8 cellular contexts compared by ENCODE assay signal in the genomic region with DNA sequence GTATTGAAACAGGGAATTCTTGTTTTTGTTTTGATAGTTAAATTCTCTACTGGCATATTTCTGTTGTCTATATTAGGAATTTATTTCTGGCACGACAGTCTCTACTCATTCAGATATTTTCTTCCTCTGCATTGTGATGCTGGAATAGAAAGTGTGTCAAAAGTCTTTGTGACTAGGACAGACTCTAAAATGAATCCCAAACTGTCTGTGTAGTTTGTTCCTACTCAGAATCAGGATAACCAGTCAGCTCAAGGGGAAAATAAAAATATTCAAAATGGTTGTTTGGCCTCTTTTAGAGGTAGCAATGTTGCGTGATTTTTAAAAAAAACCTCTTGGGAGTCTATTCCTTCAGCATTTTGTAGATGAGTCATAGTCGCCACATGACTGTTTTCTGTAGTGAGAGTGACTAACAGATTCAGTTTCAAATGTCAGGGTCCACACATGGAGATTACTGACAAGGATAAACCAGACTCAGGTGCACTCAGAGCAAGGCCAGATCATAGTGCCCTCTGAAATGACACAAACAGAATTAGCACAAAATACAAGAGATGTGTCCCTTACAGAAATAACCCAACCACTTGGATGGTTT. TPM values are rescaled to one million over a fixed set of nuclear protein-coding genes. Genes with fewer than 3 reads are reported as not detected.
DNase-seq lines count a peak whose midpoint lies in the region; ATAC-seq and TF ChIP-seq lines count a peak whose summit lies in the region.

No MANE protein-coding gene starts in this region.

- no peak overlapping the region for H3K4me3 Mint-ChIP-seq in stimulated activated naive CD8-positive, alpha-beta T cell treated with anti-CD3 and anti-CD28 coated beads, Interleukin-15, amount 100 ng/mL, for 72 hours
- H3K4me3 Mint-ChIP-seq in GM23338 (no peak overlapping the region), WTC11 (no peak overlapping the region)

- no peaks in the 10 kb centered on the region for H3K36me3 ChIP-seq in adipocyte (ENCODE audit: control insufficient read depth, insufficient read depth, low read length, severe bottlenecking)
- no peaks in the 10 kb centered on the region for H3K36me3 ChIP-seq in GM23338 (ENCODE audit: insufficient read depth)

- peak overlapping the region; percentile 69 for H3K9ac ChIP-seq in adipocyte (ENCODE audit: low read length)

- H3K4me3 ChIP-seq in AG10803 (ENCODE audit: low read length) (no peak overlapping the region), adipocyte (ENCODE audit: low read length) (peak overlapping the region; percentile 38), GM23338 (no peak overlapping the region)

- no peaks in the 10 kb centered on the region for H3K79me2 ChIP-seq in GM23338 (replicated peaks; ENCODE audit: insufficient read depth)

- CTCF ChIA-PET in WTC11 (lab: Charles Lee): no interaction called here

- ATAC-seq in HG03135 (IDR thresholded peaks at IDR 0.05; ENCODE audit: unreplicated experiment) (peak; percentile 99), GM23338 (no peak), WTC11 (no peak)
- peak; percentile 100 for ATAC-seq in stimulated activated naive CD8-positive, alpha-beta T cell treated with anti-CD3 and anti-CD28 coated beads, Interleukin-15, amount 100 ng/mL, for 72 hours

- H3K9me2 ChIP-seq in GM23338 (ENCODE audit: insufficient read depth): no peaks in the 10 kb centered on the region

- TF ChIP-seq CTCF in AG10803 (conservative IDR thresholded peaks at IDR 0.05; ENCODE audit: low read length) (no peak), GM23338 (conservative IDR thresholded peaks at IDR 0.05; ENCODE audit: low read depth in 2 of 2) (no peak), WTC11 (IDR thresholded peaks at IDR 0.05) (no peak)

- no peak overlapping the region for H3K27ac ChIP-seq in GM23338 (ENCODE audit: low read depth)

- H3K36me3 Mint-ChIP-seq in GM23338 (ENCODE audit: low read depth) (no peaks in the 10 kb centered on the region), WTC11 (no peaks in the 10 kb centered on the region)

- H3F3A ChIP-seq in GM23338 (replicated peaks; ENCODE audit: low read depth): no peaks in the 10 kb centered on the region

- no peak overlapping the region for H2AFZ ChIP-seq in GM23338

- H3K27me3 Mint-ChIP-seq in stimulated activated naive CD8-positive, alpha-beta T cell treated with anti-CD3 and anti-CD28 coated beads, Interleukin-15, amount 100 ng/mL, for 72 hours: peaks cover 51% of the 10 kb centered on the region
- H3K27me3 Mint-ChIP-seq in GM23338 (ENCODE audit: insufficient read depth, low read depth, poor library complexity) (no peaks in the 10 kb centered on the region), WTC11 (ENCODE audit: low read depth) (no peaks in the 10 kb centered on the region)

- H3K27ac Mint-ChIP-seq in stimulated activated naive CD8-positive, alpha-beta T cell treated with anti-CD3 and anti-CD28 coated beads, Interleukin-15, amount 100 ng/mL, for 72 hours: peak overlapping the region in 1 of 2 donors; percentile 52
- H3K27ac Mint-ChIP-seq in GM23338 (no peak overlapping the region), WTC11 (no peak overlapping the region)

- no peak overlapping the region for H3K4me2 ChIP-seq in GM23338

- H3K9me3 Mint-ChIP-seq in stimulated activated naive CD8-positive, alpha-beta T cell treated with anti-CD3 and anti-CD28 coated beads, Interleukin-15, amount 100 ng/mL, for 72 hours: no peaks in the 10 kb centered on the region
- H3K9me3 Mint-ChIP-seq in GM23338: no peaks in the 10 kb centered on the region; the same call in 2 of the 3 replicates
- no peaks in the 10 kb centered on the region for H3K9me3 Mint-ChIP-seq in WTC11

- H4K20me1 ChIP-seq in GM23338 (replicated peaks; ENCODE audit: insufficient read depth): no peaks in the 10 kb centered on the region

- POLR2A ChIA-PET in WTC11 (lab: Charles Lee): no interaction called here

- H3K4me1 ChIP-seq in adipocyte (ENCODE audit: control insufficient read depth, insufficient read depth, low read length): peaks cover 36% of the 10 kb centered on the region
- H3K4me1 ChIP-seq in GM23338 (ENCODE audit: insufficient read depth): no peaks in the 10 kb centered on the region

- H3K4me1 Mint-ChIP-seq in stimulated activated naive CD8-positive, alpha-beta T cell treated with anti-CD3 and anti-CD28 coated beads, Interleukin-15, amount 100 ng/mL, for 72 hours: peaks cover 16% of the 10 kb centered on the region
- H3K4me1 Mint-ChIP-seq in GM23338: no peaks in the 10 kb centered on the region
- no peaks in the 10 kb centered on the region for H3K4me1 Mint-ChIP-seq in WTC11

- DNase-seq in AG10803 (ENCODE audit: low read depth) (peak; percentile 74), GM19240 (ENCODE audit: insufficient read length, low spot score) (peak; percentile 31), adipocyte (ENCODE audit: low read depth) (peak; percentile 84), middle frontal gyrus (ENCODE audit: extremely low spot score, low spot score) (no peak), GM23338 (ENCODE audit: low spot score) (no peak), WTC11 (ENCODE audit: low spot score) (no peak)
- DNase-seq in stimulated activated naive CD8-positive, alpha-beta T cell treated with anti-CD3 and anti-CD28 coated beads, Interleukin-15, amount 100 ng/mL, for 72 hours: peak; percentile 42 to 52

- H3K9me3 ChIP-seq in adipocyte (ENCODE audit: control insufficient read depth, low read length): no peaks in the 10 kb centered on the region

- H3K27me3 ChIP-seq in adipocyte (replicated peaks; ENCODE audit: control insufficient read depth, insufficient read depth, low read length) (no peaks in the 10 kb centered on the region), GM23338 (ENCODE audit: insufficient read depth) (no peaks in the 10 kb centered on the region)

TF ChIP-seq in GM23338, 12 proteins besides CTCF, POLR2A, EP300 and RAD21 (continues in another document):
- TF ChIP-seq ETS1 (IDR thresholded peaks at IDR 0.05) (no peak), STAT1 (IDR thresholded peaks at IDR 0.05; ENCODE audit: unreplicated experiment) (no peak), NANOG (IDR thresholded peaks at IDR 0.05; ENCODE audit: borderline replicate concordance) (no peak), EZH2phosphoT487 (IDR thresholded peaks at IDR 0.05; ENCODE audit: unreplicated experiment) (no peak), ZNF331 (CRISPR knock-in tag; IDR thresholded peaks at IDR 0.05; ENCODE audit: low read depth) (no peak)

TF ChIP-seq in WTC11, 78 proteins besides CTCF, POLR2A, EP300 and RAD21 (continues in another document):
- TF ChIP-seq RORB (CRISPR knock-in tag; IDR thresholded peaks at IDR 0.05): no peak
- no peak for TF ChIP-seq TCF7 (CRISPR knock-in tag; IDR thresholded peaks at IDR 0.05; ENCODE audit: low read depth)
- TF ChIP-seq ERG (CRISPR knock-in tag; IDR thresholded peaks at IDR 0.05): no peak
- TF ChIP-seq MYBL2 (CRISPR knock-in tag; IDR thresholded peaks at IDR 0.05): no peak
- TF ChIP-seq, protein P1, sequence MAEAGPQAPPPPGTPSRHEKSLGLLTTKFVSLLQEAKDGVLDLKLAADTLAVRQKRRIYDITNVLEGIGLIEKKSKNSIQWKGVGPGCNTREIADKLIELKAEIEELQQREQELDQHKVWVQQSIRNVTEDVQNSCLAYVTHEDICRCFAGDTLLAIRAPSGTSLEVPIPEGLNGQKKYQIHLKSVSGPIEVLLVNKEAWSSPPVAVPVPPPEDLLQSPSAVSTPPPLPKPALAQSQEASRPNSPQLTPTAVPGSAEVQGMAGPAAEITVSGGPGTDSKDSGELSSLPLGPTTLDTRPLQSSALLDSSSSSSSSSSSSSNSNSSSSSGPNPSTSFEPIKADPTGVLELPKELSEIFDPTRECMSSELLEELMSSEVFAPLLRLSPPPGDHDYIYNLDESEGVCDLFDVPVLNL (CRISPR knock-in tag; IDR thresholded peaks at IDR 0.05; ENCODE audit: borderline replicate concordance, low read depth): no peak
- TF ChIP-seq NR2C2 (CRISPR knock-in tag; IDR thresholded peaks at IDR 0.05): no peak
- no peak for TF ChIP-seq AR (CRISPR knock-in tag; IDR thresholded peaks at IDR 0.05)

RNA-seq across cellular contexts. Expression of gene SLC7A14, which starts 13.1 kb away (rescaled TPM):
- 0.49 and 0.58 TPM in 2 replicates for total RNA-seq in GM23338 (2014; rRNA removed; shearing (Covaris generic))
- 0.49 and 0.82 TPM in 2 replicates for polyA plus RNA-seq in GM23338 (2016; fragmentation: Nextera tagmentation; extraction: Ambion mirVana)
- 0.25 to 0.68 TPM (median 0.62 TPM) in 3 replicates for total RNA-seq in WTC11 (2021)

Comparison
In these comparisons a context has a peak if more than half of its experiments do, and no peak if none do; other contexts are left out.
1. DNase-seq: peak in AG10803 (single experiment), GM19240 (single experiment), adipocyte (single experiment) and stimulated activated naive CD8-positive, alpha-beta T cell treated with anti-CD3 and anti-CD28 coated beads, Interleukin-15, amount 100 ng/mL, for 72 hours (2 of 2); none in middle frontal gyrus (single experiment), GM23338 (single experiment) and WTC11 (single experiment).
2. ATAC-seq: peak in HG03135 (single experiment) and stimulated activated naive CD8-positive, alpha-beta T cell treated with anti-CD3 and anti-CD28 coated beads, Interleukin-15, amount 100 ng/mL, for 72 hours (single experiment); none in GM23338 (single experiment) and WTC11 (single experiment).